Comparison of ENCODE assay signal across 15 cellular contexts in genomic region chr14:35261774-35262173, GRCh38. TPM values are rescaled to one million over a fixed set of nuclear protein-coding genes. Genes with fewer than 3 reads are reported as not detected.
DNase-seq lines count a peak whose midpoint lies in the region; ATAC-seq and TF ChIP-seq lines count a peak whose summit lies in the region.
"Had no signal": no experiment of that assay in that cellular context is flagged by ENCODE, and none has a peak within 500 bp of the region (broad histone marks: within the 10 kb centered on the region; RNA-seq: fewer than 3 reads in every experiment).

No MANE protein-coding gene starts in this region.

- no peaks in the 10 kb centered on the region for H3K9me3 Mint-ChIP-seq in naive thymus-derived CD8-positive, alpha-beta T cell
- no peaks in the 10 kb centered on the region for H3K9me3 Mint-ChIP-seq in activated CD8-positive, alpha-beta T cell treated with anti-CD3 and anti-CD28 coated beads for 36 hours
- H3K9me3 Mint-ChIP-seq: activated naive CD8-positive, alpha-beta T cell treated with anti-CD3 and anti-CD28 coated beads for 36 hours had no signal

- H3K4me3 ChIP-seq in OCI-LY7 (ENCODE audit: low read depth, low read length, poor library complexity, severe bottlenecking) (no peak overlapping the region), fibroblast of mammary gland (ENCODE audit: control insufficient read depth, low read depth, low read length) (no peak overlapping the region), aorta (ENCODE audit: low read length in 2 of 2) (no peak overlapping the region)
- H3K4me3 ChIP-seq: mucosa of descending colon, SK-N-MC had no signal

- H3K4me2 ChIP-seq in OCI-LY7 (ENCODE audit: low read length), result no peak overlapping the region
- H3K4me2 ChIP-seq: KMS-11 had no signal

- no peaks in the 10 kb centered on the region for H3K9me3 ChIP-seq in OCI-LY7 (ENCODE audit: low read length)
- no peaks in the 10 kb centered on the region for H3K9me3 ChIP-seq in aorta (ENCODE audit: control insufficient read depth, low read length)
- H3K9me3 ChIP-seq: mucosa of descending colon had no signal

- CTCF ChIA-PET in OCI-LY7 (lab: Charles Lee; ENCODE audit: unreplicated experiment), result interaction anchor here (0.6 kb wide), 1 partner anchor 32 kb away, joined by 3 read pairs; no protein-coding TSS in a partner anchor
- CTCF ChIA-PET in activated CD8-positive, alpha-beta T cell treated with anti-CD3 and anti-CD28 coated beads for 36 hours (lab: Charles Lee), result interaction anchor here (0.7 to 3.0 kb wide), 11 partner anchors 20 to 160 kb away, joined by 3 to 9 read pairs (median 4); partner anchors contain the start of gene NFKBIA

- POLR2A ChIA-PET in OCI-LY7 (lab: Charles Lee), result interaction anchor here (0.6 to 1.8 kb wide), 4 partner anchors 9 to 106 kb away, joined by 3 to 6 read pairs (median 4); no protein-coding TSS in a partner anchor
- POLR2A ChIA-PET in naive thymus-derived CD8-positive, alpha-beta T cell (lab: Charles Lee), result interaction anchor here (0.6 to 1.8 kb wide), 5 partner anchors 16 to 149 kb away, joined by 3 to 12 read pairs (median 3); partner anchors contain the start of gene NFKBIA
- POLR2A ChIA-PET in activated CD8-positive, alpha-beta T cell treated with anti-CD3 and anti-CD28 coated beads for 36 hours (lab: Charles Lee), result no interaction called here

- H2AFZ ChIP-seq in OCI-LY7 (ENCODE audit: low read length), result no peak overlapping the region

- no peaks in the 10 kb centered on the region for H3K27me3 ChIP-seq in aorta (ENCODE audit: control insufficient read depth in 1 of 2, insufficient read depth in 2 of 2, low read length in 1 of 2)

- peak; percentile 45 to 65 for ATAC-seq in naive thymus-derived CD8-positive, alpha-beta T cell
- ATAC-seq in aorta (ENCODE audit: low FRiP score), result no peak
- no peak for ATAC-seq in activated CD8-positive, alpha-beta T cell treated with anti-CD3 and anti-CD28 coated beads for 36 hours
- no peak for ATAC-seq in HG03571 (IDR thresholded peaks at IDR 0.05; ENCODE audit: unreplicated experiment)
- ATAC-seq: mucosa of descending colon had no signal

- H3K27ac ChIP-seq in OCI-LY7 (ENCODE audit: low read depth, low read length, poor library complexity, severe bottlenecking), result no peak overlapping the region
- no peak overlapping the region for H3K27ac ChIP-seq in aorta (ENCODE audit: low read depth in 1 of 2, low read length in 2 of 2)
- H3K27ac ChIP-seq: epithelial cell of prostate, KMS-11, SK-N-MC had no signal

- H3K4me3 Mint-ChIP-seq in naive thymus-derived CD8-positive, alpha-beta T cell, result no peak overlapping the region
- H3K4me3 Mint-ChIP-seq in activated CD8-positive, alpha-beta T cell treated with anti-CD3 and anti-CD28 coated beads for 36 hours, result no peak overlapping the region
- H3K4me3 Mint-ChIP-seq: activated naive CD8-positive, alpha-beta T cell treated with anti-CD3 and anti-CD28 coated beads for 36 hours had no signal

- H3K4me1 ChIP-seq in OCI-LY7 (ENCODE audit: insufficient read depth, low read length, poor library complexity, severe bottlenecking), result no peaks in the 10 kb centered on the region
- H3K4me1 ChIP-seq in aorta (ENCODE audit: control insufficient read depth in 1 of 2, insufficient read depth in 2 of 2, low read length in 2 of 2), result peaks cover 0 to 3% of the 10 kb centered on the region in 2 donors

- H3K27ac Mint-ChIP-seq in naive thymus-derived CD8-positive, alpha-beta T cell, result peak overlapping the region in 1 of 10 donors; percentile 9
- no peak overlapping the region for H3K27ac Mint-ChIP-seq in activated CD8-positive, alpha-beta T cell treated with anti-CD3 and anti-CD28 coated beads for 36 hours
- H3K27ac Mint-ChIP-seq: activated naive CD8-positive, alpha-beta T cell treated with anti-CD3 and anti-CD28 coated beads for 36 hours had no signal

- 93 to 95% methylated on average over 2 of the region's 2 CpGs for WGBS in aorta, 2 donors

- no peaks in the 10 kb centered on the region for H3K9me2 ChIP-seq in OCI-LY7 (ENCODE audit: insufficient read depth, low read length)

- peaks cover 0 to 3% (median under 1%) of the 10 kb centered on the region in 4 donors for H3K4me1 Mint-ChIP-seq in naive thymus-derived CD8-positive, alpha-beta T cell
- peaks cover 3% of the 10 kb centered on the region for H3K4me1 Mint-ChIP-seq in activated CD8-positive, alpha-beta T cell treated with anti-CD3 and anti-CD28 coated beads for 36 hours (ENCODE audit: low read depth)

- TF ChIP-seq CTCF in OCI-LY7 (conservative IDR thresholded peaks at IDR 0.05; ENCODE audit: low read length) (peak; percentile 52; the same call in 1 of the 2 replicates), fibroblast of mammary gland (conservative IDR thresholded peaks at IDR 0.05; ENCODE audit: control insufficient read depth, insufficient read depth, low read depth, low read length) (no peak)
- no peak for TF ChIP-seq CTCF in activated CD8-positive, alpha-beta T cell treated with anti-CD3 and anti-CD28 coated beads for 36 hours (IDR thresholded peaks at IDR 0.05)

- no TSS peak for BruUV-seq in OCI-LY7 (replicated peaks; lab: Mats Ljungman, UMichigan)

- H3K79me2 ChIP-seq in OCI-LY7 (ENCODE audit: insufficient read depth, low read depth, low read length), result no peaks in the 10 kb centered on the region

- intact Hi-C loops in OCI-LY7 (cut with micrococcal nuclease; ENCODE audit: unreplicated experiment) (no loop called here), aorta (cut with DNase I) (no loop called here)
- intact Hi-C loops in activated CD8-positive, alpha-beta T cell treated with anti-CD3 and anti-CD28 coated beads for 36 hours (cut with micrococcal nuclease), result no loop called here

- peaks cover 5 to 35% (median 13%) of the 10 kb centered on the region in 3 donors for H3K36me3 Mint-ChIP-seq in naive thymus-derived CD8-positive, alpha-beta T cell
- H3K36me3 Mint-ChIP-seq in activated CD8-positive, alpha-beta T cell treated with anti-CD3 and anti-CD28 coated beads for 36 hours (ENCODE audit: low read depth), result peaks cover 8% of the 10 kb centered on the region

- peak; percentile 13 for DNase-seq in ELR (ENCODE audit: low read depth)
- peak; percentile 16 for DNase-seq in OCI-LY7 (ENCODE audit: low spot score)
- peak; percentile 2 for DNase-seq in fibroblast of mammary gland (ENCODE audit: low read depth)
- peak in 3 of 10 donors; percentile 2 to 21 (median 17) for DNase-seq in naive thymus-derived CD8-positive, alpha-beta T cell
- no peak for DNase-seq in GM03348 (ENCODE audit: low spot score)
- DNase-seq in aorta, result no peak
- DNase-seq in activated CD8-positive, alpha-beta T cell treated with anti-CD3 and anti-CD28 coated beads for 36 hours, result no peak
- DNase-seq: activated CD4-positive, alpha-beta T cell treated with anti-CD3 and anti-CD28 coated beads, Interleukin-2, amount 50 U/mL, for 4 hours; activated naive CD8-positive, alpha-beta T cell treated with anti-CD3 and anti-CD28 coated beads for 36 hours; NCI-H524 treated with DMSO at 0.1 percent for 48 hours had no signal

- H3K36me3 ChIP-seq in OCI-LY7 (ENCODE audit: insufficient read depth, low read length) (peaks cover 23% of the 10 kb centered on the region), aorta (ENCODE audit: control insufficient read depth in 1 of 2, insufficient read depth in 2 of 2, low read length in 1 of 2) (no peaks in the 10 kb centered on the region)

- H4K20me1 ChIP-seq in OCI-LY7 (ENCODE audit: insufficient read depth, low read length), result no peaks in the 10 kb centered on the region

- no peaks in the 10 kb centered on the region for H3K27me3 Mint-ChIP-seq in naive thymus-derived CD8-positive, alpha-beta T cell
- H3K27me3 Mint-ChIP-seq in activated CD8-positive, alpha-beta T cell treated with anti-CD3 and anti-CD28 coated beads for 36 hours, result no peaks in the 10 kb centered on the region
- H3K27me3 Mint-ChIP-seq: activated naive CD8-positive, alpha-beta T cell treated with anti-CD3 and anti-CD28 coated beads for 36 hours had no signal

RNA-seq across cellular contexts. Expression of gene PSMA6, which starts 30.4 kb away (rescaled TPM):
- total RNA-seq in OCI-LY7 (2014; rRNA removed; shearing (Covaris generic)), result 208 and 216 TPM in 2 replicates
- 249 and 267 TPM in 2 replicates for total RNA-seq in OCI-LY7 (2022)
- 100 to 1,000 TPM; 104 to 126 TPM for total RNA-seq in naive thymus-derived CD8-positive, alpha-beta T cell
- polyA plus RNA-seq in naive thymus-derived CD8-positive, alpha-beta T cell, result 100 to 1,000 TPM; 256 to 378 (median 273) TPM
- 100 to 1,000 TPM in 1 of 2 donors, 10 to 100 TPM in 1; 91.6 to 109 TPM for total RNA-seq in aorta
- 100 to 1,000 TPM in 1 of 2 donors, 10 to 100 TPM in 1; 95.7 to 174 TPM for polyA plus RNA-seq in aorta
- total RNA-seq in activated CD8-positive, alpha-beta T cell treated with anti-CD3 and anti-CD28 coated beads for 36 hours, result 100 to 1,000 TPM; 361 to 393 TPM

Comparison
In these comparisons a context has a peak if more than half of its experiments do, and no peak if none do; other contexts are left out.
1. DNase-seq: peak in ELR (single experiment), OCI-LY7 (single experiment) and fibroblast of mammary gland (single experiment); none in GM03348 (single experiment), aorta (0 of 2) and activated CD8-positive, alpha-beta T cell treated with anti-CD3 and anti-CD28 coated beads for 36 hours (single experiment).
2. ATAC-seq: peak in naive thymus-derived CD8-positive, alpha-beta T cell (2 of 2); none in aorta (single experiment), activated CD8-positive, alpha-beta T cell treated with anti-CD3 and anti-CD28 coated beads for 36 hours (single experiment) and HG03571 (single experiment).